ENCODE assay signal across 26 cellular contexts in genomic region chr5:179799644-179799973, GRCh38.
"Had no signal": no experiment of that assay in that cellular context is flagged by ENCODE, and none has a peak within 500 bp of the region (broad histone marks: within the 10 kb centered on the region; RNA-seq: fewer than 3 reads in every experiment).

No MANE protein-coding gene starts in this region.

- H3K4me3 Mint-ChIP-seq: activated CD4-positive, alpha-beta memory T cell treated with anti-CD3 and anti-CD28 coated beads, Interleukin-2, amount 10 ng/mL, durations not matched to agents 7 days and 5 days; activated CD4-positive, alpha-beta T cell treated with anti-CD3 and anti-CD28 coated beads, Interleukin-2, amount 10 ng/mL, durations not matched to agents 7 days and 5 days; activated naive CD8-positive, alpha-beta T cell; immature natural killer cell; WTC11 had no signal

- DNase-seq: activated CD4-positive, alpha-beta memory T cell treated with anti-CD3 and anti-CD28 coated beads, Interleukin-2, amount 10 ng/mL, durations not matched to agents 7 days and 5 days; activated CD4-positive, alpha-beta T cell treated with anti-CD3 and anti-CD28 coated beads for 1 hour; activated CD4-positive, alpha-beta T cell treated with anti-CD3 and anti-CD28 coated beads, Interleukin-2, amount 10 ng/mL, durations not matched to agents 7 days and 5 days; activated naive CD4-positive, alpha-beta T cell; activated T-cell treated with anti-CD3 and anti-CD28 coated beads, Interleukin-2, amount 50 U/mL, for 48 hours; caudate nucleus; foreskin fibroblast; head of caudate nucleus; hypothalamus; immature natural killer cell; kidney; left colon; mammary epithelial cell; midbrain; naive thymus-derived CD4-positive, alpha-beta T cell; psoas muscle; stimulated activated CD4-positive, alpha-beta T cell treated with anti-CD3 and anti-CD28 coated beads, Interleukin-2, amount 100 ng/mL, for 48 hours; stimulated activated naive CD8-positive, alpha-beta T cell treated with anti-CD3 and anti-CD28 coated beads, Interleukin-15, Interleukin-2, amounts not matched to agents 100 U/mL and 50 U/mL, for 24 hours; T-helper 2 cell; testis; transverse colon had no signal

- H3K27ac Mint-ChIP-seq: activated CD4-positive, alpha-beta memory T cell treated with anti-CD3 and anti-CD28 coated beads, Interleukin-2, amount 10 ng/mL, durations not matched to agents 7 days and 5 days; activated CD4-positive, alpha-beta T cell treated with anti-CD3 and anti-CD28 coated beads, Interleukin-2, amount 10 ng/mL, durations not matched to agents 7 days and 5 days; activated naive CD8-positive, alpha-beta T cell; naive thymus-derived CD4-positive, alpha-beta T cell; WTC11 had no signal

- H3K9me3 ChIP-seq: ascending aorta, psoas muscle, right atrium auricular region, testis, transverse colon had no signal

- H3K9me3 Mint-ChIP-seq: activated CD4-positive, alpha-beta memory T cell treated with anti-CD3 and anti-CD28 coated beads, Interleukin-2, amount 10 ng/mL, durations not matched to agents 7 days and 5 days; activated CD4-positive, alpha-beta T cell treated with anti-CD3 and anti-CD28 coated beads, Interleukin-2, amount 10 ng/mL, durations not matched to agents 7 days and 5 days; immature natural killer cell; WTC11 had no signal

- ATAC-seq: esophagus mucosa; left colon; naive thymus-derived CD4-positive, alpha-beta T cell; psoas muscle; stimulated activated naive CD8-positive, alpha-beta T cell treated with anti-CD3 and anti-CD28 coated beads, Interleukin-15, Interleukin-2, amounts not matched to agents 100 U/mL and 50 U/mL, for 24 hours; WTC11 had no signal

- H3K27me3 ChIP-seq: ascending aorta, right atrium auricular region, testis, transverse colon had no signal

- H3K27me3 Mint-ChIP-seq: activated CD4-positive, alpha-beta memory T cell treated with anti-CD3 and anti-CD28 coated beads, Interleukin-2, amount 10 ng/mL, durations not matched to agents 7 days and 5 days; activated CD4-positive, alpha-beta T cell treated with anti-CD3 and anti-CD28 coated beads, Interleukin-2, amount 10 ng/mL, durations not matched to agents 7 days and 5 days; activated naive CD8-positive, alpha-beta T cell; naive thymus-derived CD4-positive, alpha-beta T cell had no signal

- H3K4me3 ChIP-seq: ascending aorta, psoas muscle, right atrium auricular region, testis, transverse colon had no signal

- H3K27ac ChIP-seq: ascending aorta, psoas muscle, right atrium auricular region, testis, transverse colon had no signal
